Comparison of ENCODE assay signal across 20 cellular contexts in genomic region chr9:130711469-130711868, GRCh38. TPM values are rescaled to one million over a fixed set of nuclear protein-coding genes. Genes with fewer than 3 reads are reported as not detected.
DNase-seq lines count a peak whose midpoint lies in the region; ATAC-seq, FAIRE-seq and TF ChIP-seq lines count a peak whose summit lies in the region.
"Had no signal": no experiment of that assay in that cellular context is flagged by ENCODE, and none has a peak within 500 bp of the region (broad histone marks: within the 10 kb centered on the region; RNA-seq: fewer than 3 reads in every experiment).

No MANE protein-coding gene starts in this region.

- H3K79me2 ChIP-seq in HepG2 (ENCODE audit: insufficient read depth, low read length) (peaks cover 30% of the 10 kb centered on the region), OCI-LY3 (ENCODE audit: low read length) (peaks cover 32% of the 10 kb centered on the region)

- H2AFZ ChIP-seq in HepG2 (ENCODE audit: low read length) (no peak overlapping the region), OCI-LY3 (ENCODE audit: low read depth, low read length) (no peak overlapping the region)

- H3K4me2 ChIP-seq in HepG2 (ENCODE audit: low read depth, low read length): no peak overlapping the region
- peak overlapping the region; percentile 73; the same call in 1 of the 2 replicates for H3K4me2 ChIP-seq in OCI-LY3 (ENCODE audit: low read length)

- TF ChIP-seq EP300 in HepG2 (IDR thresholded peaks at IDR 0.05; ENCODE audit: low read depth in 2 of 2, low read length in 2 of 2) (no peak), HepG2 (CRISPR knock-in tag; IDR thresholded peaks at IDR 0.05; ENCODE audit: borderline replicate concordance) (no peak)

- ATAC-seq in HepG2 (no peak), right lobe of liver (no peak), GM18517 (IDR thresholded peaks at IDR 0.05; ENCODE audit: unreplicated experiment) (no peak), HG03342 (IDR thresholded peaks at IDR 0.05; ENCODE audit: unreplicated experiment) (no peak)
- ATAC-seq: lower lobe of right lung, Right ventricle myocardium inferior had no signal

- TF ChIP-seq POLR2A in HepG2 (IDR thresholded peaks at IDR 0.05; ENCODE audit: insufficient read depth in 1 of 2, low read depth in 2 of 2, low read length in 2 of 2): no peak
- no peak for TF ChIP-seq POLR2A in right lobe of liver (IDR thresholded peaks at IDR 0.05)

- no peaks in the 10 kb centered on the region for H3K36me3 ChIP-seq in HepG2 (replicated peaks in 1 of 2; ENCODE audit: control insufficient read depth in 1 of 2, insufficient read depth in 2 of 2, low read length in 2 of 2)
- no peaks in the 10 kb centered on the region for H3K36me3 ChIP-seq in right lobe of liver
- H3K36me3 ChIP-seq in OCI-LY3 (replicated peaks; ENCODE audit: low read depth, low read length): peaks cover 7% of the 10 kb centered on the region
- H3K36me3 ChIP-seq: esophagus squamous epithelium, lower lobe of right lung had no signal

- no peak for TF ChIP-seq RAD21 in HepG2 (CRISPR knock-in tag; IDR thresholded peaks at IDR 0.05)

- H3K4me1 ChIP-seq in HepG2 (ENCODE audit: insufficient read depth, low read length) (peaks cover 15% of the 10 kb centered on the region), right lobe of liver (peaks cover 0 to 30% (median 0%) of the 10 kb centered on the region in 4 donors), OCI-LY3 (ENCODE audit: low read length) (peaks cover 23% of the 10 kb centered on the region)

- no peak for FAIRE-seq in HepG2 (lab: Jason Lieb, UNC)

- H3K27ac Mint-ChIP-seq in immature natural killer cell: peak overlapping the region in 3 of 6 donors; percentile 16 to 71 (median 42)

- H3K27ac ChIP-seq in HepG2 (ENCODE audit: extremely low read length, insufficient read depth, low read length): no peak overlapping the region
- no peak overlapping the region for H3K27ac ChIP-seq in right lobe of liver
- H3K27ac ChIP-seq in OCI-LY3 (ENCODE audit: low read length): no peak overlapping the region
- peak overlapping the region in 2 of 59 donors; percentile 27 to 99 for H3K27ac ChIP-seq in dorsolateral prefrontal cortex
- H3K27ac ChIP-seq: HL-60 had no signal

- POLR2A ChIA-PET in HepG2 (lab: Yijun Ruan, JAX): no interaction called here

- no peaks in the 10 kb centered on the region for H3K36me3 Mint-ChIP-seq in immature natural killer cell

- peaks cover 13% of the 10 kb centered on the region; the same call in 1 of the 2 replicates for H4K20me1 ChIP-seq in HepG2 (ENCODE audit: insufficient read depth, low read length)
- 0 out of 2 replicates have a peak, but pooled peaks cover 4% of the 10 kb centered on the region for H4K20me1 ChIP-seq in OCI-LY3 (ENCODE audit: insufficient read depth, low read length)

- DNase-seq in HepG2 (ENCODE audit: low spot score) (no peak), right lobe of liver (no peak), immature natural killer cell (no peak), dorsolateral prefrontal cortex (no peak), SHP77 (lab: John Stamatoyannopoulos, UW) (no peak)
- DNase-seq: activated naive CD4-positive, alpha-beta T cell treated with anti-CD3 and anti-CD28 coated beads, Interleukin-2, amount 50 U/mL, for 16 hours; AML-193; DMS153; esophagus squamous epithelium; KBM-7; lower lobe of right lung; NCI-H1092 treated with DMSO at 0.1 percent for 48 hours; stimulated activated CD4-positive, alpha-beta T cell treated with anti-CD3 and anti-CD28 coated beads, Interleukin-12 subunit alpha, Interleukin-12 subunit beta, amount 100 ng/mL, for 4 hours; T-helper 2 cell; tibial artery had no signal

- no peaks in the 10 kb centered on the region for H3K9me3 ChIP-seq in HepG2 (ENCODE audit: low read length)
- H3K9me3 ChIP-seq in right lobe of liver: no peaks in the 10 kb centered on the region
- H3K9me3 ChIP-seq in OCI-LY3 (ENCODE audit: insufficient read depth, low read length): no peaks in the 10 kb centered on the region
- H3K9me3 ChIP-seq: esophagus squamous epithelium, lower lobe of right lung, tibial artery had no signal

- 92% methylated on average over 8 of the region's 8 CpGs for WGBS in HepG2 (ENCODE audit: low lambda C conversion rate)
- 91% methylated on average over 8 of the region's 8 CpGs for WGBS in right lobe of liver (ENCODE audit: insufficient coverage, low coverage, low lambda C conversion rate, missing lambda C conversion rate)

- H3K9ac ChIP-seq in HepG2 (ENCODE audit: insufficient read depth, low read depth, low read length) (no peak overlapping the region), OCI-LY3 (ENCODE audit: low read length) (no peak overlapping the region)

- H3K4me3 ChIP-seq in HepG2 (replicated peaks in 1 of 3; ENCODE audit: insufficient read depth in 1 of 3, low read depth in 2 of 3, low read length in 3 of 3) (no peak overlapping the region), right lobe of liver (no peak overlapping the region), OCI-LY3 (ENCODE audit: low read length) (peak overlapping the region; percentile 86; the same call in 1 of the 2 replicates), dorsolateral prefrontal cortex (peak overlapping the region in 3 of 59 donors; percentile 74 to 98 (median 93))

- peaks cover 35 to 36% of the 10 kb centered on the region in 2 donors for H3K4me1 Mint-ChIP-seq in immature natural killer cell

- no peak for TF ChIP-seq CTCF in HepG2 (CRISPR knock-in tag; IDR thresholded peaks at IDR 0.05)
- no peak for TF ChIP-seq CTCF in right lobe of liver (IDR thresholded peaks at IDR 0.05)
- TF ChIP-seq CTCF in OCI-LY3 (IDR thresholded peaks at IDR 0.05; ENCODE audit: low read depth, low read length): no peak
- TF ChIP-seq CTCF in dorsolateral prefrontal cortex (IDR thresholded peaks at IDR 0.05 in 54 of 56, conservative IDR thresholded peaks at IDR 0.05 in 2 of 56; ENCODE audit: low read depth in 1 of 56, partially characterized antibody in 56 of 56): no peak

- no TSS peak for BruUV-seq in HepG2 (replicated peaks; lab: Mats Ljungman, UMichigan)

- H3K27me3 ChIP-seq in HepG2 (ENCODE audit: control insufficient read depth in 1 of 2, insufficient read depth in 2 of 2, low read length in 2 of 2): no peaks in the 10 kb centered on the region; a peak in 1 of 5 replicates
- H3K27me3 ChIP-seq in right lobe of liver: no peaks in the 10 kb centered on the region
- H3K27me3 ChIP-seq in OCI-LY3 (ENCODE audit: low read depth, low read length): no peaks in the 10 kb centered on the region
- no peaks in the 10 kb centered on the region for H3K27me3 ChIP-seq in dorsolateral prefrontal cortex
- H3K27me3 ChIP-seq: esophagus squamous epithelium, tibial artery had no signal

- H3K27me3 Mint-ChIP-seq in immature natural killer cell (ENCODE audit: low read depth in 3 of 3): peaks cover 0 to 4% (median 3%) of the 10 kb centered on the region in 3 donors

- H3K4me3 Mint-ChIP-seq in immature natural killer cell: peak overlapping the region; percentile 27 to 72 (median 64)

- in situ Hi-C loops in HepG2 (cut with HindIII; ENCODE audit: extremely low pct_ligation_motif_present, low pct_unique_long_range_greater_than_20kb): loop anchor here (5.0 to 10.0 kb wide), 2 partner anchors 151 to 283 kb away; no protein-coding TSS in a partner anchor

- H3K9me3 Mint-ChIP-seq in immature natural killer cell: no peaks in the 10 kb centered on the region

- CTCF ChIA-PET in HepG2 (lab: Yijun Ruan, JAX; ENCODE audit: low intra/inter-chr PET ratio, low total read pairs): no interaction called here

- intact Hi-C loops in HepG2 (cut with micrococcal nuclease; ENCODE audit: unreplicated experiment) (loop anchor here (10.0 kb wide), 1 partner anchor 123 kb away; the partner anchor contains the start of gene ABL1), right lobe of liver (cut with DNase I) (no loop called here), dorsolateral prefrontal cortex (cut with DNase I) (loop anchor here (2.0 to 10.0 kb wide), 3 partner anchors 56 to 283 kb away; partner anchors contain the start of gene ABL1 (in 1 of the 2))

RNA-seq across cellular contexts. Expression of gene EXOSC2, which starts 17.9 kb away (rescaled TPM):
- total RNA-seq in HepG2 (2016; rRNA removed; fragmentation: Illumina TruSeq; extraction: Trizol) (63.8 and 74.2 TPM in 2 replicates), right lobe of liver (10 to 100 TPM in 5 of 6 experiments, 1 to 10 TPM in 1; 9.3 to 15.9 (median 13.3) TPM), dorsolateral prefrontal cortex (10 to 100 TPM; 24.6 to 43.4 (median 32.7) TPM)
- 12.8 and 14.5 TPM in 2 replicates for total RNA-seq in HepG2 (2016; cell fraction: cytosol; rRNA removed; fragmentation: Illumina TruSeq; extraction: Trizol; ENCODE audit: low read depth)
- total RNA-seq in HepG2 (2016; cell fraction: insoluble cytoplasmic fraction; rRNA removed; fragmentation: Illumina TruSeq; extraction: Trizol): 68.2 and 72.7 TPM in 2 replicates
- 20.9 and 24.0 TPM in 2 replicates for total RNA-seq in HepG2 (2016; cell fraction: membrane; rRNA removed; fragmentation: Illumina TruSeq; extraction: Trizol)
- total RNA-seq in HepG2 (2016; cell fraction: nucleus; rRNA removed; fragmentation: Illumina TruSeq; extraction: Trizol): 62.3 and 62.8 TPM in 2 replicates
- polyA plus RNA-seq in HepG2 (2011; rRNA removed) (24.9 and 27.5 TPM in 2 replicates), immature natural killer cell (10 to 100 TPM; 12.9 to 27.4 (median 20.0) TPM)
- polyA plus RNA-seq in HepG2 (2011; cell fraction: cytosol; rRNA removed): 17.0 and 21.5 TPM in 2 replicates
- polyA plus RNA-seq in HepG2 (2011; cell fraction: nucleus; rRNA removed): 39.4 and 40.1 TPM in 2 replicates
- polyA plus RNA-seq in HepG2 (2012): 14.9 and 20.3 TPM in 2 replicates
- polyA plus RNA-seq in HepG2 (2016; cell fraction: cytosol; fragmentation: Illumina TruSeq; extraction: Trizol; ENCODE audit: low read depth): 5.0 TPM in 2 replicates
- polyA plus RNA-seq in HepG2 (2016; cell fraction: insoluble cytoplasmic fraction; fragmentation: Illumina TruSeq; extraction: Trizol; ENCODE audit: low read depth): 55.4 and 66.7 TPM in 2 replicates
- polyA plus RNA-seq in HepG2 (2016; cell fraction: membrane; fragmentation: Illumina TruSeq; extraction: Trizol; ENCODE audit: low read depth): 9.3 and 9.6 TPM in 2 replicates
- 97.7 and 110 TPM in 2 replicates for polyA plus RNA-seq in HepG2 (2016; cell fraction: nucleus; fragmentation: Illumina TruSeq; extraction: Trizol; ENCODE audit: insufficient read depth, low read depth)
- 28.7 and 165 TPM in 2 replicates for polyA minus RNA-seq in HepG2 (2011; rRNA and poly(A)+ RNA removed; ENCODE audit: low replicate concordance)
- 21.2 and 31.5 TPM in 2 replicates for polyA minus RNA-seq in HepG2 (2011; cell fraction: cytosol; rRNA and poly(A)+ RNA removed)
- polyA minus RNA-seq in HepG2 (2011; cell fraction: nucleus; rRNA and poly(A)+ RNA removed): 51.8 and 52.0 TPM in 2 replicates

RNA-seq across cellular contexts. Expression of gene PRDM12, which starts 47.1 kb away (rescaled TPM):
- total RNA-seq in HepG2 (2016; rRNA removed; fragmentation: Illumina TruSeq; extraction: Trizol) (0.04 TPM in 1 of 2 replicates, not detected in the other), right lobe of liver (under 1 TPM in 1 of 6 experiments, not detected in 5; 0.15 TPM), dorsolateral prefrontal cortex (1 to 10 TPM in 8 of 120 experiments, under 1 TPM in 102, not detected in 10; 0.16 to 1.5 (median 0.52) TPM)
- not detected in 2 replicates for total RNA-seq in HepG2 (2016; cell fraction: cytosol; rRNA removed; fragmentation: Illumina TruSeq; extraction: Trizol; ENCODE audit: low read depth)
- 0.09 TPM in 1 of 2 replicates, not detected in the other for total RNA-seq in HepG2 (2016; cell fraction: insoluble cytoplasmic fraction; rRNA removed; fragmentation: Illumina TruSeq; extraction: Trizol)
- total RNA-seq in HepG2 (2016; cell fraction: membrane; rRNA removed; fragmentation: Illumina TruSeq; extraction: Trizol): 0.15 TPM in 1 of 2 replicates, not detected in the other
- not detected in 2 replicates for total RNA-seq in HepG2 (2016; cell fraction: nucleus; rRNA removed; fragmentation: Illumina TruSeq; extraction: Trizol)
- polyA plus RNA-seq in HepG2 (2011; rRNA removed) (0.07 and 0.08 TPM in 2 replicates), immature natural killer cell (1 to 10 TPM in 1 of 3 donors, not detected in 2; 1.0 TPM)
- polyA plus RNA-seq in HepG2 (2011; cell fraction: cytosol; rRNA removed): 0.08 and 0.12 TPM in 2 replicates
- polyA plus RNA-seq in HepG2 (2011; cell fraction: nucleus; rRNA removed): 0.13 and 0.19 TPM in 2 replicates
- 0.17 and 0.27 TPM in 2 replicates for polyA plus RNA-seq in HepG2 (2012)
- polyA plus RNA-seq in HepG2 (2016; cell fraction: cytosol; fragmentation: Illumina TruSeq; extraction: Trizol; ENCODE audit: low read depth): 0.08 and 0.09 TPM in 2 replicates
- 0.12 and 0.42 TPM in 2 replicates for polyA plus RNA-seq in HepG2 (2016; cell fraction: insoluble cytoplasmic fraction; fragmentation: Illumina TruSeq; extraction: Trizol; ENCODE audit: low read depth)
- 0.09 and 0.16 TPM in 2 replicates for polyA plus RNA-seq in HepG2 (2016; cell fraction: membrane; fragmentation: Illumina TruSeq; extraction: Trizol; ENCODE audit: low read depth)
- polyA plus RNA-seq in HepG2 (2016; cell fraction: nucleus; fragmentation: Illumina TruSeq; extraction: Trizol; ENCODE audit: insufficient read depth, low read depth): 0.24 and 0.30 TPM in 2 replicates
- 0.12 and 0.40 TPM in 2 replicates for polyA minus RNA-seq in HepG2 (2011; rRNA and poly(A)+ RNA removed; ENCODE audit: low replicate concordance)
- not detected in 2 replicates for polyA minus RNA-seq in HepG2 (2011; cell fraction: cytosol; rRNA and poly(A)+ RNA removed)
- polyA minus RNA-seq in HepG2 (2011; cell fraction: nucleus; rRNA and poly(A)+ RNA removed): not detected in 2 replicates
- total RNA-seq: esophagus squamous epithelium, lower lobe of right lung, Right ventricle myocardium inferior had no signal

Comparison
In these comparisons a context has a peak if more than half of its experiments do, and no peak if none do; other contexts are left out.
1. intact Hi-C loops: an anchor here in HepG2 (10.0 kb wide) and dorsolateral prefrontal cortex (2.0 to 10.0 kb wide); none called in right lobe of liver.